ENCODE assay signal across 25 cellular contexts in the genomic region with DNA sequence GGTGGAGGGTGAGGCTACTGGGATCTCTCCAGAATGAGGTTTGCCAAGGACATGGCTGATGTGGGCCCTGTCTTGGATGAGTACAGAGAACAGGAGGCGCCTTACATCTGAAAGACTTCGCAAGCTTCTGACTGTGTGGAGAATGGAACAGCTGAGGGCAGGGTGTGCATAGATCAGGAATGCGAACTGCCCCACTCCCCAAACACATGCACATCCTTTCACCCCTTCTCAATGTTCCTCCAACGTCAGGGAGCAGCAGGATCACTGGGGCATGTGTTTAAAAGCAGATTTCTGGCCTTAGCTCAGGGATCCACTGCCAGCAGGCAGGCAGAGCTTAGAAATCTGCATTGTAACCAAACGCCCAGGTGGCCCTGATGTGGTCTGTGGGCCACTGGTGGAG. TPM values are rescaled to one million over a fixed set of nuclear protein-coding genes. Genes with fewer than 3 reads are reported as not detected.
A peak's percentile ranks its signal among the peaks of the same experiment; 100 is the strongest.
DNase-seq lines count a peak whose midpoint lies in the region; ATAC-seq and TF ChIP-seq lines count a peak whose summit lies in the region.
"Had no signal": no experiment of that assay in that cellular context is flagged by ENCODE, and none has a peak within 500 bp of the region (broad histone marks: within the 10 kb centered on the region; RNA-seq: fewer than 3 reads in every experiment).

No MANE protein-coding gene starts in this region.

- peaks cover 0 to 31% (median 21%) of the 10 kb centered on the region in 4 donors for H3K9me3 ChIP-seq in stomach
- H3K9me3 ChIP-seq: SJSA1 had no signal

- no peak for TF ChIP-seq EP300 in stomach (IDR thresholded peaks at IDR 0.05)

- TF ChIP-seq POLR2A in lower leg skin (IDR thresholded peaks at IDR 0.05) (no peak), stomach (IDR thresholded peaks at IDR 0.05) (no peak)

- POLR2A ChIA-PET in activated CD4-positive, alpha-beta T cell treated with anti-CD3 and anti-CD28 coated beads, Interleukin-2, amount 10 ng/mL, durations not matched to agents 7 days and 5 days (lab: Charles Lee) = no interaction called here

- H3K4me3 Mint-ChIP-seq in activated CD4-positive, alpha-beta T cell treated with anti-CD3 and anti-CD28 coated beads, Interleukin-2, amount 10 ng/mL, durations not matched to agents 7 days and 5 days = no peak overlapping the region
- no peak overlapping the region for H3K4me3 Mint-ChIP-seq in activated T-helper 17 cell treated with anti-CD3 and anti-CD28 coated beads, Interleukin-2, amount 50 U/mL, for 72 hours
- H3K4me3 Mint-ChIP-seq: CD8-positive, alpha-beta T cell; IgD-negative memory B cell had no signal

- peak overlapping the region; percentile 44 for H3K27ac Mint-ChIP-seq in activated CD4-positive, alpha-beta T cell treated with anti-CD3 and anti-CD28 coated beads, Interleukin-2, amount 10 ng/mL, durations not matched to agents 7 days and 5 days
- H3K27ac Mint-ChIP-seq in activated T-helper 17 cell treated with anti-CD3 and anti-CD28 coated beads, Interleukin-2, amount 50 U/mL, for 72 hours = peak overlapping the region; percentile 28
- H3K27ac Mint-ChIP-seq: CD8-positive, alpha-beta T cell; IgD-negative memory B cell had no signal

- DNase-seq in activated CD4-positive, alpha-beta T cell treated with anti-CD3 and anti-CD28 coated beads, Interleukin-2, amount 10 ng/mL, durations not matched to agents 7 days and 5 days = no peak
- no peak for DNase-seq in activated CD4-positive, alpha-beta T cell treated with anti-CD3 and anti-CD28 coated beads, Interleukin-2, amount 50 U/mL, for 1 hour
- DNase-seq in myocyte (ENCODE audit: low read depth) (peak; percentile 21), lower leg skin (ENCODE audit: low spot score in 2 of 2) (no peak), GM19240 (ENCODE audit: insufficient read length, low spot score) (no peak), stomach (no peak)
- DNase-seq in activated effector memory CD4-positive, alpha-beta T cell treated with Interleukin-2 at 50 U/mL for 16 hours = no peak
- DNase-seq: AML-193; C1 segment of cervical spinal cord; Calu3; CD8-positive, alpha-beta T cell; DMS153; MV-4-11; NCI-H1105 treated with DMSO at 0.1 percent for 48 hours; NCI-H2029 treated with DMSO at 0.1 percent for 48 hours; NCI-H345; NCI-H524; NCI-H82 had no signal

- H3K36me3 Mint-ChIP-seq in activated CD4-positive, alpha-beta T cell treated with anti-CD3 and anti-CD28 coated beads, Interleukin-2, amount 10 ng/mL, durations not matched to agents 7 days and 5 days (ENCODE audit: low read depth) = peaks cover 19% of the 10 kb centered on the region
- H3K36me3 Mint-ChIP-seq in activated T-helper 17 cell treated with anti-CD3 and anti-CD28 coated beads, Interleukin-2, amount 50 U/mL, for 72 hours (ENCODE audit: low read depth) = no peaks in the 10 kb centered on the region
- H3K36me3 Mint-ChIP-seq: CD8-positive, alpha-beta T cell had no signal

- peaks cover 17% of the 10 kb centered on the region for H3K9me3 Mint-ChIP-seq in activated CD4-positive, alpha-beta T cell treated with anti-CD3 and anti-CD28 coated beads, Interleukin-2, amount 10 ng/mL, durations not matched to agents 7 days and 5 days
- H3K9me3 Mint-ChIP-seq in activated T-helper 17 cell treated with anti-CD3 and anti-CD28 coated beads, Interleukin-2, amount 50 U/mL, for 72 hours = no peaks in the 10 kb centered on the region

- H3K4me3 ChIP-seq in lower leg skin (ENCODE audit: low read depth, poor library complexity, severe bottlenecking) (no peak overlapping the region), stomach (no peak overlapping the region)
- H3K4me3 ChIP-seq: SJSA1 had no signal

- peaks cover 0 to 59% (median 0%) of the 10 kb centered on the region in 3 donors for H3K27me3 ChIP-seq in stomach

- WGBS in lower leg skin, 2 donors = 65 to 77% methylated on average over 5 of the region's 5 CpGs
- 64 to 71% (median 65%) methylated on average over 5 of the region's 5 CpGs for WGBS in stomach, 5 donors

- peaks cover 16% of the 10 kb centered on the region for H3K4me1 Mint-ChIP-seq in activated CD4-positive, alpha-beta T cell treated with anti-CD3 and anti-CD28 coated beads, Interleukin-2, amount 10 ng/mL, durations not matched to agents 7 days and 5 days
- H3K4me1 Mint-ChIP-seq in activated T-helper 17 cell treated with anti-CD3 and anti-CD28 coated beads, Interleukin-2, amount 50 U/mL, for 72 hours = peaks cover 12% of the 10 kb centered on the region

- intact Hi-C loops in lower leg skin (cut with DNase I; ENCODE audit: low total_unique reads) (no loop called here), stomach (cut with DNase I; ENCODE audit: low total_unique reads) (no loop called here)

- no peaks in the 10 kb centered on the region for H3K36me3 ChIP-seq in stomach
- H3K36me3 ChIP-seq: SJSA1 had no signal

- H3K27ac ChIP-seq in stomach = no peak overlapping the region
- H3K27ac ChIP-seq: 22Rv1, SJSA1 had no signal

- no peak for ATAC-seq in activated T-helper 17 cell treated with anti-CD3 and anti-CD28 coated beads, Interleukin-2, amount 50 U/mL, for 72 hours (replicated peaks)
- ATAC-seq: CD8-positive, alpha-beta T cell; Right ventricle myocardium inferior had no signal

- CTCF ChIA-PET in activated CD4-positive, alpha-beta T cell treated with anti-CD3 and anti-CD28 coated beads, Interleukin-2, amount 10 ng/mL, durations not matched to agents 7 days and 5 days (lab: Charles Lee) = interaction anchor here (0.5 to 1.5 kb wide), 2 partner anchors 29 to 1046 kb away, joined by 3 to 6 read pairs; no protein-coding TSS in a partner anchor

- H3K4me1 ChIP-seq in stomach = no peaks in the 10 kb centered on the region

- no peak for TF ChIP-seq CTCF in lower leg skin (IDR thresholded peaks at IDR 0.05)
- TF ChIP-seq CTCF in stomach (IDR thresholded peaks at IDR 0.05) = no peak

- peaks cover 14% of the 10 kb centered on the region for H3K27me3 Mint-ChIP-seq in activated CD4-positive, alpha-beta T cell treated with anti-CD3 and anti-CD28 coated beads, Interleukin-2, amount 10 ng/mL, durations not matched to agents 7 days and 5 days
- H3K27me3 Mint-ChIP-seq in activated T-helper 17 cell treated with anti-CD3 and anti-CD28 coated beads, Interleukin-2, amount 50 U/mL, for 72 hours = no peaks in the 10 kb centered on the region

RNA-seq across cellular contexts. Expression of gene CACNA1I, which starts 36.5 kb away (rescaled TPM):
- 1 to 10 TPM; 8.4 to 9.3 TPM for total RNA-seq in activated CD4-positive, alpha-beta T cell treated with anti-CD3 and anti-CD28 coated beads, Interleukin-2, amount 10 ng/mL, durations not matched to agents 7 days and 5 days
- total RNA-seq in activated T-helper 17 cell treated with anti-CD3 and anti-CD28 coated beads, Interleukin-2, amount 50 U/mL, for 72 hours = 1 to 10 TPM in 1 of 2 donors, under 1 TPM in 1; 0.84 to 5.3 TPM
- total RNA-seq in myocyte (0.05 TPM in 1 of 2 replicates, not detected in the other), lower leg skin (under 1 TPM; 0.13 to 0.27 (median 0.21) TPM), stomach (1 to 10 TPM in 1 of 5 donors, under 1 TPM in 2, not detected in 2; 0.29 to 4.0 (median 0.37) TPM)
- 0.01 TPM for polyA plus RNA-seq in myocyte (2012)
- polyA plus RNA-seq in stomach = under 1 TPM; 0.06 to 0.15 (median 0.08) TPM
- total RNA-seq: HT1080, Right ventricle myocardium inferior had no signal
- polyA plus RNA-seq: AG04450 had no signal
